Comparison of ENCODE assay signal across 24 cellular contexts in genomic region chr18:80130555-80130954, GRCh38.
"Had no signal": no experiment of that assay in that cellular context is flagged by ENCODE, and none has a peak within 500 bp of the region (broad histone marks: within the 10 kb centered on the region; RNA-seq: fewer than 3 reads in every experiment).

No MANE protein-coding gene starts in this region.

- H3K9me3 Mint-ChIP-seq: central memory CD8-positive, alpha-beta T cell; dendritic cell treated with granulocyte-macrophage colony-stimulating factor and Interleukin-4, amounts not matched to agents 40 ng/mL and 50 ng/mL, for 4 days; stimulated activated naive CD8-positive, alpha-beta T cell treated with anti-CD3 and anti-CD28 coated beads, Interleukin-15, Interleukin-2, amounts not matched to agents 100 ng/mL and 50 ng/mL, for 24 hours had no signal

- H3K27ac Mint-ChIP-seq: activated naive CD4-positive, alpha-beta T cell treated with anti-CD3 and anti-CD28 coated beads, Interleukin-2, amount 10 ng/mL, durations not matched to agents 7 days and 5 days; dendritic cell treated with granulocyte-macrophage colony-stimulating factor and Interleukin-4, amounts not matched to agents 40 ng/mL and 50 ng/mL, for 4 days; stimulated activated naive CD8-positive, alpha-beta T cell treated with anti-CD3 and anti-CD28 coated beads, Interleukin-15, Interleukin-2, amounts not matched to agents 100 ng/mL and 50 ng/mL, for 24 hours had no signal

- H3K27me3 Mint-ChIP-seq: activated naive CD4-positive, alpha-beta T cell treated with anti-CD3 and anti-CD28 coated beads, Interleukin-2, amount 10 ng/mL, durations not matched to agents 7 days and 5 days; central memory CD8-positive, alpha-beta T cell; dendritic cell treated with granulocyte-macrophage colony-stimulating factor and Interleukin-4, amounts not matched to agents 40 ng/mL and 50 ng/mL, for 4 days; stimulated activated naive CD8-positive, alpha-beta T cell treated with anti-CD3 and anti-CD28 coated beads, Interleukin-15, Interleukin-2, amounts not matched to agents 100 ng/mL and 50 ng/mL, for 24 hours had no signal

- H3K4me3 Mint-ChIP-seq: activated naive CD4-positive, alpha-beta T cell treated with anti-CD3 and anti-CD28 coated beads, Interleukin-2, amount 10 ng/mL, durations not matched to agents 7 days and 5 days; central memory CD8-positive, alpha-beta T cell; dendritic cell treated with granulocyte-macrophage colony-stimulating factor and Interleukin-4, amounts not matched to agents 40 ng/mL and 50 ng/mL, for 4 days; immature natural killer cell; stimulated activated naive CD8-positive, alpha-beta T cell treated with anti-CD3 and anti-CD28 coated beads, Interleukin-15, Interleukin-2, amounts not matched to agents 100 ng/mL and 50 ng/mL, for 24 hours had no signal

- ATAC-seq: gastroesophageal sphincter, left colon, pancreas, sciatic nerve had no signal

- DNase-seq: activated CD4-positive, alpha-beta T cell treated with anti-CD3 and anti-CD28 coated beads, Interleukin-2, amount 50 U/mL, for 1 hour; activated CD4-positive, CD25-positive, alpha-beta regulatory T cell treated with anti-CD3 and anti-CD28 coated beads, Interleukin-2, amount 50 U/mL, for 72 hours; activated gamma-delta T cell; activated naive CD4-positive, alpha-beta T cell treated with anti-CD3 and anti-CD28 coated beads, Interleukin-2, amount 10 ng/mL, durations not matched to agents 7 days and 5 days; activated T-cell treated with anti-CD3 and anti-CD28 coated beads for 4 hours; anterior cingulate cortex; effector CD4-positive, alpha-beta T cell; erythroblast; immature natural killer cell; kidney; left colon; mammary epithelial cell; nucleus accumbens; pancreas; retina; stimulated activated CD4-positive, alpha-beta T cell treated with anti-CD3 and anti-CD28 coated beads, Interleukin-12 subunit alpha, Interleukin-12 subunit beta, amount 100 ng/mL, for 4 hours; stimulated activated CD4-positive, alpha-beta T cell treated with anti-CD3 and anti-CD28 coated beads, Interleukin-4, amount 100 ng/mL, for 1 hour; substantia nigra; upper lobe of left lung had no signal
